19 cellular contexts compared by ENCODE assay signal in the genomic region with DNA sequence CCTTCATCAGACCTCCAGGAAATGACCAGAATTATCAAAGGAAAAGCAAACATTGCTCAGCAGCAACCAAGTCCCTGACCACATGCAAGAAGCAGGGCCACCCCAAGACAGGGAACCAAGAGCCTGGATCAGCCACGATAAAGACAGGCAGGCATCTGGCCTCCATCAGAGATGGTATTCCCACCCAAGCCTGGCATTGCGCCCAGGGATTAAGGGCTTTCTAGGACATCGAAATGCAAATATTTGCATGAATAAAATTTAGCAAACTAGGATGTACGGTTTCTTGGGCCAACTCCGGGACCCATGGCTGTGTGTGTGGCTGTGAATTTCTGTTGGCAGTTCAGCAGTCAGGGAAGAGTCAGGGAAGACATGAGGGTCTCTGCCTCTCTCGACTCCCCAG.
DNase-seq lines count a peak whose midpoint lies in the region; TF ChIP-seq lines count a peak whose summit lies in the region.
"Had no signal": no experiment of that assay in that cellular context is flagged by ENCODE, and none has a peak within 500 bp of the region (broad histone marks: within the 10 kb centered on the region; RNA-seq: fewer than 3 reads in every experiment).

No MANE protein-coding gene starts in this region.

- H3K4me3 ChIP-seq in fibroblast of lung (replicated peaks in 1 of 4; ENCODE audit: control extremely low read depth in 1 of 4, insufficient read depth in 1 of 4, low read depth in 3 of 4, low read length in 4 of 4) = no peak overlapping the region
- H3K4me3 ChIP-seq in prostate gland = no peak overlapping the region
- H3K4me3 ChIP-seq: suprapubic skin had no signal

- no peaks in the 10 kb centered on the region for H4K20me1 ChIP-seq in fibroblast of lung (ENCODE audit: control insufficient read depth, extremely low read depth, insufficient read depth, low read length)

- DNase-seq in EL (peak; percentile 45), NCI-H526 (lab: John Stamatoyannopoulos, UW) (peak; percentile 2 to 73), fibroblast of lung (ENCODE audit: low read depth in 2 of 2) (peak; percentile 7 to 29), prostate gland (ENCODE audit: low spot score) (peak; percentile 5), HK-2 (ENCODE audit: unreplicated experiment) (no peak), HPDE6-E6E7 (ENCODE audit: extremely low spot score) (no peak), NOMO-1 treated with DMSO at 0.1 percent for 48 hours (lab: John Stamatoyannopoulos, UW; ENCODE audit: unreplicated experiment) (no peak)
- DNase-seq in stimulated activated CD4-positive, alpha-beta T cell treated with anti-CD3 and anti-CD28 coated beads, Interleukin-2, amount 100 ng/mL, for 48 hours = no peak
- DNase-seq: activated CD4-positive, alpha-beta T cell treated with anti-CD3 and anti-CD28 coated beads, Interleukin-2, amount 50 U/mL, for 48 hours; activated effector memory CD4-positive, alpha-beta T cell treated with anti-CD3 and anti-CD28 coated beads, Interleukin-2, amount 50 U/mL, for 16 hours; BE2C; KG1; MV-4-11; NCI-H187; SK-N-SH; stimulated activated CD8-positive, alpha-beta memory T cell treated with anti-CD3 and anti-CD28 coated beads, Interleukin-4, amount 100 ng/mL, for 48 hours had no signal

- no peak overlapping the region for H3K4me2 ChIP-seq in fibroblast of lung (ENCODE audit: extremely low read depth, insufficient read depth, low read length)
- H3K4me2 ChIP-seq: SK-N-SH had no signal

- H3K27me3 ChIP-seq in fibroblast of lung (ENCODE audit: control insufficient read depth, insufficient read depth, low read length) (no peaks in the 10 kb centered on the region), prostate gland (replicated peaks; ENCODE audit: insufficient read depth) (no peaks in the 10 kb centered on the region)
- H3K27me3 ChIP-seq: BE2C, suprapubic skin had no signal

- 27% methylated on average over 6 of the region's 6 CpGs for WGBS in prostate gland

- TF ChIP-seq CTCF in fibroblast of lung (conservative IDR thresholded peaks at IDR 0.05 in 1 of 2, IDR thresholded peaks at IDR 0.05 in 1 of 2; ENCODE audit: low read depth in 1 of 2, low read length in 2 of 2) (no peak), prostate gland (IDR thresholded peaks at IDR 0.05) (no peak)

- H3K4me1 ChIP-seq in fibroblast of lung (ENCODE audit: control insufficient read depth, extremely low read depth, insufficient read depth, low read length) = peaks cover 17% of the 10 kb centered on the region
- no peaks in the 10 kb centered on the region for H3K4me1 ChIP-seq in prostate gland (replicated peaks)
- H3K4me1 ChIP-seq: BE2C, suprapubic skin had no signal

- H3K27ac ChIP-seq in fibroblast of lung (ENCODE audit: insufficient read depth, low read length) (no peak overlapping the region), prostate gland (no peak overlapping the region)
- H3K27ac ChIP-seq: epithelial cell of prostate, HL-60, suprapubic skin had no signal

- no peaks in the 10 kb centered on the region for H3K9me3 ChIP-seq in fibroblast of lung (ENCODE audit: control insufficient read depth, insufficient read depth, low read depth, low read length)
- H3K9me3 ChIP-seq in prostate gland = no peaks in the 10 kb centered on the region
- H3K9me3 ChIP-seq: BE2C, SK-N-SH, suprapubic skin had no signal

- no peak overlapping the region for H2AFZ ChIP-seq in fibroblast of lung (ENCODE audit: low read length)

- no peak for TF ChIP-seq POLR2A in prostate gland (IDR thresholded peaks at IDR 0.05)

- no peaks in the 10 kb centered on the region for H3K79me2 ChIP-seq in fibroblast of lung (ENCODE audit: control insufficient read depth, insufficient read depth, low read length)

- no peaks in the 10 kb centered on the region for H3K36me3 ChIP-seq in fibroblast of lung (ENCODE audit: control insufficient read depth, insufficient read depth, low read length)
- no peaks in the 10 kb centered on the region for H3K36me3 ChIP-seq in prostate gland
- H3K36me3 ChIP-seq: BE2C, suprapubic skin had no signal

- no peak overlapping the region for H3K9ac ChIP-seq in fibroblast of lung (ENCODE audit: insufficient read depth, low read length)
- H3K9ac ChIP-seq: SK-N-SH had no signal

- intact Hi-C loops in prostate gland (cut with DNase I) = no loop called here

Comparison
In these comparisons a context has a peak if more than half of its experiments do, and no peak if none do; other contexts are left out.
1. DNase-seq: peak in EL (single experiment), NCI-H526 (2 of 2), fibroblast of lung (2 of 2) and prostate gland (single experiment); none in HK-2 (single experiment), HPDE6-E6E7 (single experiment), stimulated activated CD4-positive, alpha-beta T cell treated with anti-CD3 and anti-CD28 coated beads, Interleukin-2, amount 100 ng/mL, for 48 hours (0 of 2) and NOMO-1 treated with DMSO at 0.1 percent for 48 hours (single experiment).